ENCODE assay signal across 21 cellular contexts in genomic region chr19:16116067-16116466, GRCh38. TPM values are rescaled to one million over a fixed set of nuclear protein-coding genes. Genes with fewer than 3 reads are reported as not detected.
DNase-seq lines count a peak whose midpoint lies in the region; ATAC-seq and TF ChIP-seq lines count a peak whose summit lies in the region.
"Had no signal": no experiment of that assay in that cellular context is flagged by ENCODE, and none has a peak within 500 bp of the region (broad histone marks: within the 10 kb centered on the region; RNA-seq: fewer than 3 reads in every experiment).

No MANE protein-coding gene starts in this region.

- CTCF ChIA-PET in CD4-positive, alpha-beta T cell (lab: Charles Lee) = interaction anchor here (0.9 kb wide), 1 partner anchor 29 kb away, joined by 3 read pairs; no protein-coding TSS in a partner anchor

- TF ChIP-seq CTCF in CD4-positive, alpha-beta T cell (IDR thresholded peaks at IDR 0.05) = no peak
- no peak for TF ChIP-seq CTCF in HL-60 (IDR thresholded peaks at IDR 0.05; ENCODE audit: insufficient read depth, low read length)

- no peak for DNase-seq in CD4-positive, alpha-beta T cell
- no peak for DNase-seq in HL-60 (ENCODE audit: low read depth in 1 of 2, low spot score in 1 of 2)
- no peak for DNase-seq in activated naive CD4-positive, alpha-beta T cell treated with anti-CD3 and anti-CD28 coated beads, Interleukin-2, amount 50 U/mL, for 72 hours (ENCODE audit: low spot score in 2 of 2)
- peak; percentile 15 for DNase-seq in myocyte (ENCODE audit: low read depth)
- no peak for DNase-seq in G401 (ENCODE audit: low spot score)
- DNase-seq: cortex of kidney; erythroblast; Karpas-422; NCI-H1436 treated with DMSO at 0.1 percent for 48 hours; OCI-M1; stimulated activated CD4-positive, alpha-beta T cell treated with anti-CD3 and anti-CD28 coated beads, Interleukin-12 subunit alpha, Interleukin-12 subunit beta, amount 100 ng/mL, for 4 hours had no signal

- intact Hi-C loops in CD4-positive, alpha-beta T cell (cut with DNase I, micrococcal nuclease) = no loop called here

- H3K4me3 ChIP-seq in HL-60 (replicated peaks; ENCODE audit: insufficient read depth, low read length) = no peak overlapping the region
- H3K4me3 ChIP-seq: pancreas had no signal

- in situ Hi-C loops in G401 (cut with HindIII; ENCODE audit: low sequenced_read_pairs) = no loop called here

- H3K36me3 Mint-ChIP-seq in CD4-positive, alpha-beta T cell (ENCODE audit: low read depth) = peaks cover 66% of the 10 kb centered on the region
- H3K36me3 Mint-ChIP-seq in activated naive CD4-positive, alpha-beta T cell treated with anti-CD3 and anti-CD28 coated beads, Interleukin-2, amount 50 U/mL, for 72 hours = peaks cover 22 to 27% of the 10 kb centered on the region in 2 donors

- H3K9me3 ChIP-seq in CD4-positive, alpha-beta T cell (ENCODE audit: control insufficient read depth, low read length) = no peaks in the 10 kb centered on the region
- H3K9me3 ChIP-seq: pancreas had no signal

- H3K27ac ChIP-seq in CD4-positive, alpha-beta T cell (ENCODE audit: low read depth, low read length) = peak overlapping the region; percentile 8
- H3K27ac ChIP-seq in HL-60 (replicated peaks) = peak overlapping the region; percentile 81
- H3K27ac ChIP-seq: pancreas, VCaP had no signal

- peak overlapping the region; percentile 21 for H3K27ac Mint-ChIP-seq in CD4-positive, alpha-beta T cell
- H3K27ac Mint-ChIP-seq in activated naive CD4-positive, alpha-beta T cell treated with anti-CD3 and anti-CD28 coated beads, Interleukin-2, amount 50 U/mL, for 72 hours = peak overlapping the region; percentile 38 to 93
- H3K27ac Mint-ChIP-seq: mesothelial cell of epicardium had no signal

- peaks cover 73% of the 10 kb centered on the region for H3K4me1 Mint-ChIP-seq in CD4-positive, alpha-beta T cell (ENCODE audit: low read depth)

- POLR2A ChIA-PET in CD4-positive, alpha-beta T cell (lab: Charles Lee) = interaction anchor here (1.0 kb wide), 1 partner anchor 45 kb away, joined by 3 read pairs; no protein-coding TSS in a partner anchor

- H3K4me3 Mint-ChIP-seq in CD4-positive, alpha-beta T cell = peak overlapping the region; percentile 8
- H3K4me3 Mint-ChIP-seq: mesothelial cell of epicardium had no signal

- H3K9me3 Mint-ChIP-seq in CD4-positive, alpha-beta T cell = no peaks in the 10 kb centered on the region
- H3K9me3 Mint-ChIP-seq in activated naive CD4-positive, alpha-beta T cell treated with anti-CD3 and anti-CD28 coated beads, Interleukin-2, amount 50 U/mL, for 72 hours = no peaks in the 10 kb centered on the region
- H3K9me3 Mint-ChIP-seq: mesothelial cell of epicardium had no signal

- H3K27me3 Mint-ChIP-seq in CD4-positive, alpha-beta T cell = no peaks in the 10 kb centered on the region

- no peaks in the 10 kb centered on the region for H3K27me3 ChIP-seq in CD4-positive, alpha-beta T cell (ENCODE audit: control insufficient read depth, insufficient read depth, low read length)
- H3K27me3 ChIP-seq in HL-60 (ENCODE audit: insufficient read depth, poor library complexity, severe bottlenecking) = no peaks in the 10 kb centered on the region
- H3K27me3 ChIP-seq: pancreas had no signal

- no peak for ATAC-seq in CD4-positive, alpha-beta T cell (ENCODE audit: poor library complexity)
- no peak for ATAC-seq in activated naive CD4-positive, alpha-beta T cell treated with anti-CD3 and anti-CD28 coated beads, Interleukin-2, amount 50 U/mL, for 72 hours
- ATAC-seq in HG02610 (IDR thresholded peaks at IDR 0.05; ENCODE audit: unreplicated experiment) (no peak), GM21526 (IDR thresholded peaks at IDR 0.05; ENCODE audit: low FRiP score, unreplicated experiment) (no peak), GM18873 (IDR thresholded peaks at IDR 0.05; ENCODE audit: low FRiP score, unreplicated experiment) (no peak)
- ATAC-seq: pancreas had no signal

RNA-seq across cellular contexts. Expression of gene RAB8A, which starts 4.4 kb away (rescaled TPM):
- total RNA-seq in CD4-positive, alpha-beta T cell = 10 to 100 TPM; 74.9 to 79.0 TPM
- 100 to 1,000 TPM; 125 to 155 TPM for total RNA-seq in activated naive CD4-positive, alpha-beta T cell treated with anti-CD3 and anti-CD28 coated beads, Interleukin-2, amount 50 U/mL, for 72 hours
- 23.8 and 29.2 TPM in 2 replicates for total RNA-seq in myocyte
- polyA plus RNA-seq in myocyte (2012) = 74.6 TPM
- total RNA-seq in G401 (2014; rRNA removed; shearing (Covaris generic)) = 92.9 and 111 TPM in 2 replicates

RNA-seq across cellular contexts. Expression of gene HSH2D, which starts 27.4 kb away (rescaled TPM):
- 10 to 100 TPM; 46.0 to 46.9 TPM for total RNA-seq in CD4-positive, alpha-beta T cell
- total RNA-seq in activated naive CD4-positive, alpha-beta T cell treated with anti-CD3 and anti-CD28 coated beads, Interleukin-2, amount 50 U/mL, for 72 hours = 10 to 100 TPM; 23.9 to 49.8 TPM
- total RNA-seq in myocyte = not detected in 2 replicates
- not detected for polyA plus RNA-seq in myocyte (2012)
- not detected in 2 replicates for total RNA-seq in G401 (2014; rRNA removed; shearing (Covaris generic))
- total RNA-seq: astrocyte had no signal
- polyA plus RNA-seq: BJ had no signal

RNA-seq across cellular contexts. Expression of gene TPM4, which starts 39.8 kb away (rescaled TPM):
- total RNA-seq in CD4-positive, alpha-beta T cell = 100 to 1,000 TPM; 182 to 185 TPM
- total RNA-seq in activated naive CD4-positive, alpha-beta T cell treated with anti-CD3 and anti-CD28 coated beads, Interleukin-2, amount 50 U/mL, for 72 hours = 100 to 1,000 TPM; 405 to 411 TPM
- 324 and 355 TPM in 2 replicates for total RNA-seq in myocyte
- polyA plus RNA-seq in myocyte (2012) = 730 TPM
- total RNA-seq in G401 (2014; rRNA removed; shearing (Covaris generic)) = 367 and 385 TPM in 2 replicates

RNA-seq across cellular contexts. Expression of gene CIB3, which starts 57.3 kb away (rescaled TPM):
- not detected for total RNA-seq in CD4-positive, alpha-beta T cell
- 1 to 10 TPM in 1 of 2 donors, not detected in 1; 1.0 TPM for total RNA-seq in activated naive CD4-positive, alpha-beta T cell treated with anti-CD3 and anti-CD28 coated beads, Interleukin-2, amount 50 U/mL, for 72 hours
- not detected in 2 replicates for total RNA-seq in myocyte
- not detected for polyA plus RNA-seq in myocyte (2012)
- not detected in 2 replicates for total RNA-seq in G401 (2014; rRNA removed; shearing (Covaris generic))
- total RNA-seq: astrocyte, mesothelial cell of epicardium, pancreas, subcutaneous adipose tissue had no signal
- polyA plus RNA-seq: BJ, keratinocyte, pancreas had no signal

Comparison
In these comparisons a context has a peak if more than half of its experiments do, and no peak if none do; other contexts are left out.
1. RNA of gene HSH2D, which starts 27.4 kb away (total RNA-seq): 23.9 to 49.8 TPM in activated naive CD4-positive, alpha-beta T cell treated with anti-CD3 and anti-CD28 coated beads, Interleukin-2, amount 50 U/mL, for 72 hours and 46.0 to 46.9 TPM in CD4-positive, alpha-beta T cell; not detected in myocyte and not detected in G401; every median in the first group is over 10 times any median in the second.